ENCODE assay signal across 1 cellular context in genomic region chr17:7038025-7038862, GRCh38.
TF ChIP-seq lines count a peak whose summit lies in the region.

No MANE protein-coding gene starts in this region.

TF ChIP-seq in H1, 55 proteins besides CTCF, POLR2A, EP300 and RAD21:
- TF ChIP-seq SAP30 (IDR thresholded peaks at IDR 0.05; ENCODE audit: insufficient read depth, insufficient replicate concordance, low read length) (no peak), BACH1 (IDR thresholded peaks at IDR 0.05; ENCODE audit: low read length) (no peak), CHD1 (IDR thresholded peaks at IDR 0.05; ENCODE audit: low read depth, low read length) (no peak), JUN (IDR thresholded peaks at IDR 0.05; ENCODE audit: low read depth, low read length) (no peak), ZNF274 (IDR thresholded peaks at IDR 0.05; ENCODE audit: borderline replicate concordance, extremely low read depth, low read length) (no peak), YY1 (IDR thresholded peaks at IDR 0.05; ENCODE audit: low read depth, low read length) (no peak), TAF7 (optimal IDR thresholded peaks at IDR 0.05; ENCODE audit: borderline replicate concordance, low read depth, low read length) (no peak), JUND (IDR thresholded peaks at IDR 0.05; ENCODE audit: low read length) (no peak), SP1 (IDR thresholded peaks at IDR 0.05; ENCODE audit: low read depth, low read length) (no peak), BRCA1 (IDR thresholded peaks at IDR 0.05; ENCODE audit: low read depth, low read length) (no peak), SIX5 (IDR thresholded peaks at IDR 0.05; ENCODE audit: low read depth, low read length) (no peak), EGR1 (IDR thresholded peaks at IDR 0.05; ENCODE audit: borderline replicate concordance, low read depth, low read length) (no peak), CHD2 (IDR thresholded peaks at IDR 0.05; ENCODE audit: low read length) (no peak), SP2 (IDR thresholded peaks at IDR 0.05; ENCODE audit: low read length) (no peak), ASH2L (IDR thresholded peaks at IDR 0.05; ENCODE audit: low read length) (no peak), SRF (IDR thresholded peaks at IDR 0.05; ENCODE audit: low read depth, low read length) (no peak), SUZ12 (IDR thresholded peaks at IDR 0.05; ENCODE audit: low read length) (no peak), CEBPB (IDR thresholded peaks at IDR 0.05; ENCODE audit: low read depth, low read length) (no peak)
